ENCODE assay signal across 13 cellular contexts in the genomic region with DNA sequence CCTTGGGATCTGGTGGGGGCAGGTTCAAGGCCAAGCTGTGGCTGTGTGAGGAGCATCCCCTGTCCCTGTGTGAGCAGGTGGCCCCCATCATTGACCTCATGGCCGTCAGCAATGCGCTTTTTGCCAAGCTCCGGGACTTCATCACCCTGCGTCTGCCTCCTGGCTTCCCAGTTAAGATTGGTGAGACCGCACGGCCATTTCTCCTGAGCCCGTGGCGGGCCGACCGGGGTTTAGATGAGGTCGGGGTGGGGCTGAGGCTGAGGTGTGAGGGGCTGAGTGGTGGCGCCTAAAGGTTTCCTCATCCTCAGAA. TPM values are rescaled to one million over a fixed set of nuclear protein-coding genes. Genes with fewer than 3 reads are reported as not detected.
A peak's percentile ranks its signal among the peaks of the same experiment; 100 is the strongest.
DNase-seq lines count a peak whose midpoint lies in the region; ATAC-seq and TF ChIP-seq lines count a peak whose summit lies in the region.
"Had no signal": no experiment of that assay in that cellular context is flagged by ENCODE, and none has a peak within 500 bp of the region (broad histone marks: within the 10 kb centered on the region; RNA-seq: fewer than 3 reads in every experiment).

No MANE protein-coding gene starts in this region.

- H3K9me3 ChIP-seq in sigmoid colon, result no peaks in the 10 kb centered on the region
- H3K9me3 ChIP-seq: BE2C, Caco-2 had no signal

- POLR2A ChIA-PET in RWPE1 (lab: Yijun Ruan, JAX; ENCODE audit: low non-redundant PET), result no interaction called here
- POLR2A ChIA-PET in activated CD8-positive, alpha-beta T cell treated with anti-CD3 and anti-CD28 coated beads, Interleukin-2, amount 10 ng/mL, durations not matched to agents 7 days and 5 days (lab: Charles Lee), result no interaction called here

- peaks cover 0 to 46% (median 44%) of the 10 kb centered on the region in 4 donors for H3K4me1 ChIP-seq in sigmoid colon
- H3K4me1 ChIP-seq: BE2C had no signal

- CTCF ChIA-PET in RWPE1 (lab: Yijun Ruan, JAX), result interaction anchor here (0.5 to 1.0 kb wide), 2 partner anchors 20 to 30 kb away, joined by 3 to 4 read pairs; no protein-coding TSS in a partner anchor
- CTCF ChIA-PET in activated CD8-positive, alpha-beta T cell treated with anti-CD3 and anti-CD28 coated beads, Interleukin-2, amount 10 ng/mL, durations not matched to agents 7 days and 5 days (lab: Charles Lee), result no interaction called here

- 94 to 95% methylated on average over 12 of the region's 12 CpGs for WGBS in sigmoid colon, 2 donors

- H3K36me3 Mint-ChIP-seq in effector memory CD8-positive, alpha-beta T cell (ENCODE audit: insufficient read depth), result peaks cover 2% of the 10 kb centered on the region
- no peaks in the 10 kb centered on the region for H3K36me3 Mint-ChIP-seq in activated CD8-positive, alpha-beta T cell treated with anti-CD3 and anti-CD28 coated beads, Interleukin-2, amount 10 ng/mL, durations not matched to agents 7 days and 5 days (ENCODE audit: low read depth)
- H3K36me3 Mint-ChIP-seq: CD4-positive, CD25-positive, alpha-beta regulatory T cell; IgD-negative memory B cell had no signal

- no peak for TF ChIP-seq POLR2A in sigmoid colon (IDR thresholded peaks at IDR 0.05)

- no peaks in the 10 kb centered on the region for H3K27me3 ChIP-seq in sigmoid colon
- H3K27me3 ChIP-seq: BE2C had no signal

- no peak overlapping the region for H3K27ac Mint-ChIP-seq in effector memory CD8-positive, alpha-beta T cell
- H3K27ac Mint-ChIP-seq in activated CD8-positive, alpha-beta T cell treated with anti-CD3 and anti-CD28 coated beads, Interleukin-2, amount 10 ng/mL, durations not matched to agents 7 days and 5 days, result no peak overlapping the region
- H3K27ac Mint-ChIP-seq: CD4-positive, CD25-positive, alpha-beta regulatory T cell; H9; IgD-negative memory B cell had no signal

- H3K36me3 ChIP-seq in sigmoid colon, result no peaks in the 10 kb centered on the region

- peak overlapping the region; percentile 4 to 21 for H3K4me3 Mint-ChIP-seq in effector memory CD8-positive, alpha-beta T cell
- no peak overlapping the region for H3K4me3 Mint-ChIP-seq in activated CD8-positive, alpha-beta T cell treated with anti-CD3 and anti-CD28 coated beads, Interleukin-2, amount 10 ng/mL, durations not matched to agents 7 days and 5 days
- H3K4me3 Mint-ChIP-seq: H9 had no signal

- intact Hi-C loops in sigmoid colon (cut with DNase I), result loop anchor here (10.0 kb wide), 1 partner anchor 153 kb away; no protein-coding TSS in a partner anchor

- TF ChIP-seq CTCF in RWPE1 (conservative IDR thresholded peaks at IDR 0.05; ENCODE audit: low read depth), result no peak
- TF ChIP-seq CTCF in sigmoid colon (IDR thresholded peaks at IDR 0.05), result no peak

- H3K27ac ChIP-seq in RWPE1, result peak overlapping the region; percentile 34
- H3K27ac ChIP-seq in sigmoid colon, result no peak overlapping the region

- H3K4me1 Mint-ChIP-seq in effector memory CD8-positive, alpha-beta T cell (ENCODE audit: low read depth in 2 of 2), result peaks cover 27 to 29% of the 10 kb centered on the region in 2 donors
- H3K4me1 Mint-ChIP-seq in activated CD8-positive, alpha-beta T cell treated with anti-CD3 and anti-CD28 coated beads, Interleukin-2, amount 10 ng/mL, durations not matched to agents 7 days and 5 days (ENCODE audit: low read depth), result peaks cover 33% of the 10 kb centered on the region

- ATAC-seq in effector memory CD8-positive, alpha-beta T cell (replicated peaks), result no peak
- no peak for ATAC-seq in HG02642 (IDR thresholded peaks at IDR 0.05; ENCODE audit: poor library complexity, unreplicated experiment)
- no peak for ATAC-seq in HG03159 (IDR thresholded peaks at IDR 0.05; ENCODE audit: unreplicated experiment)
- no peak for ATAC-seq in activated CD8-positive, alpha-beta T cell treated with anti-CD3 and anti-CD28 coated beads, Interleukin-2, amount 10 ng/mL, durations not matched to agents 7 days and 5 days

- H3K27me3 Mint-ChIP-seq in effector memory CD8-positive, alpha-beta T cell, result no peaks in the 10 kb centered on the region
- no peaks in the 10 kb centered on the region for H3K27me3 Mint-ChIP-seq in activated CD8-positive, alpha-beta T cell treated with anti-CD3 and anti-CD28 coated beads, Interleukin-2, amount 10 ng/mL, durations not matched to agents 7 days and 5 days (ENCODE audit: low read depth)

- H3K4me3 ChIP-seq in sigmoid colon, result no peak overlapping the region

- H3K9me3 Mint-ChIP-seq in effector memory CD8-positive, alpha-beta T cell, result no peaks in the 10 kb centered on the region
- H3K9me3 Mint-ChIP-seq in activated CD8-positive, alpha-beta T cell treated with anti-CD3 and anti-CD28 coated beads, Interleukin-2, amount 10 ng/mL, durations not matched to agents 7 days and 5 days (ENCODE audit: insufficient read depth), result no peaks in the 10 kb centered on the region
- H3K9me3 Mint-ChIP-seq: CD4-positive, CD25-positive, alpha-beta regulatory T cell; H9; IgD-negative memory B cell had no signal

- TF ChIP-seq EP300 in sigmoid colon (IDR thresholded peaks at IDR 0.05), result no peak

- DNase-seq in Ammon's horn (ENCODE audit: low spot score) (peak; percentile 4), RWPE1 (ENCODE audit: low spot score) (no peak), sigmoid colon (peak; percentile 67)
- DNase-seq in effector memory CD8-positive, alpha-beta T cell, result no peak
- DNase-seq in activated CD8-positive, alpha-beta T cell treated with anti-CD3 and anti-CD28 coated beads, Interleukin-2, amount 10 ng/mL, durations not matched to agents 7 days and 5 days, result no peak
- DNase-seq: BE2C; C1 segment of cervical spinal cord; Caco-2; CD4-positive, CD25-positive, alpha-beta regulatory T cell had no signal

RNA-seq across cellular contexts. Expression of a gene that starts 10.7 kb away (rescaled TPM):
- 10 to 100 TPM; 23.9 to 94.4 (median 35.1) TPM for total RNA-seq in sigmoid colon
- polyA plus RNA-seq in sigmoid colon, result 1 to 10 TPM in 2 of 3 donors, under 1 TPM in 1; 0.23 to 4.9 (median 3.0) TPM
- 1 to 10 TPM; 6.2 to 6.3 TPM for total RNA-seq in activated CD8-positive, alpha-beta T cell treated with anti-CD3 and anti-CD28 coated beads, Interleukin-2, amount 10 ng/mL, durations not matched to agents 7 days and 5 days
- polyA plus RNA-seq: IgD-negative memory B cell had no signal

RNA-seq across cellular contexts. Expression of a gene that starts 19.1 kb away (rescaled TPM):
- 10 to 100 TPM in 1 of 4 donors, 1 to 10 TPM in 3; 5.4 to 17.2 (median 6.2) TPM for total RNA-seq in sigmoid colon
- 1 to 10 TPM; 1.6 to 5.2 (median 3.0) TPM for polyA plus RNA-seq in sigmoid colon
- total RNA-seq in activated CD8-positive, alpha-beta T cell treated with anti-CD3 and anti-CD28 coated beads, Interleukin-2, amount 10 ng/mL, durations not matched to agents 7 days and 5 days, result 10 to 100 TPM; 11.2 to 12.5 TPM
- polyA plus RNA-seq: IgD-negative memory B cell had no signal

RNA-seq across cellular contexts. Expression of a gene that starts 22.6 kb away (rescaled TPM):
- 10 to 100 TPM; 13.6 to 31.3 (median 16.8) TPM for total RNA-seq in sigmoid colon
- 10 to 100 TPM; 16.9 to 28.5 (median 18.0) TPM for polyA plus RNA-seq in sigmoid colon
- 10 to 100 TPM; 72.7 to 75.1 TPM for total RNA-seq in activated CD8-positive, alpha-beta T cell treated with anti-CD3 and anti-CD28 coated beads, Interleukin-2, amount 10 ng/mL, durations not matched to agents 7 days and 5 days

RNA-seq across cellular contexts. Expression of a gene that starts 43.5 kb away (rescaled TPM):
- 10 to 100 TPM; 28.8 to 41.8 (median 35.4) TPM for total RNA-seq in sigmoid colon
- 10 to 100 TPM; 14.4 to 79.0 (median 20.3) TPM for polyA plus RNA-seq in sigmoid colon
- 10 to 100 TPM; 96.7 to 97.9 TPM for total RNA-seq in activated CD8-positive, alpha-beta T cell treated with anti-CD3 and anti-CD28 coated beads, Interleukin-2, amount 10 ng/mL, durations not matched to agents 7 days and 5 days

RNA-seq across cellular contexts. Expression of a gene that starts 45.2 kb away (rescaled TPM):
- total RNA-seq in sigmoid colon, result 10 to 100 TPM in 1 of 4 donors, 1 to 10 TPM in 3; 4.1 to 10.8 (median 6.7) TPM
- 10 to 100 TPM in 1 of 3 donors, 1 to 10 TPM in 2; 4.9 to 10.3 (median 5.4) TPM for polyA plus RNA-seq in sigmoid colon
- total RNA-seq in activated CD8-positive, alpha-beta T cell treated with anti-CD3 and anti-CD28 coated beads, Interleukin-2, amount 10 ng/mL, durations not matched to agents 7 days and 5 days, result 10 to 100 TPM; 21.1 to 21.7 TPM

Comparison
In these comparisons a context has a peak if more than half of its experiments do, and no peak if none do; other contexts are left out.
1. DNase-seq: peak in Ammon's horn (single experiment) and sigmoid colon (single experiment); none in RWPE1 (single experiment), effector memory CD8-positive, alpha-beta T cell (0 of 3) and activated CD8-positive, alpha-beta T cell treated with anti-CD3 and anti-CD28 coated beads, Interleukin-2, amount 10 ng/mL, durations not matched to agents 7 days and 5 days (single experiment).